ENCODE assay signal across 1 cellular context in the genomic region with DNA sequence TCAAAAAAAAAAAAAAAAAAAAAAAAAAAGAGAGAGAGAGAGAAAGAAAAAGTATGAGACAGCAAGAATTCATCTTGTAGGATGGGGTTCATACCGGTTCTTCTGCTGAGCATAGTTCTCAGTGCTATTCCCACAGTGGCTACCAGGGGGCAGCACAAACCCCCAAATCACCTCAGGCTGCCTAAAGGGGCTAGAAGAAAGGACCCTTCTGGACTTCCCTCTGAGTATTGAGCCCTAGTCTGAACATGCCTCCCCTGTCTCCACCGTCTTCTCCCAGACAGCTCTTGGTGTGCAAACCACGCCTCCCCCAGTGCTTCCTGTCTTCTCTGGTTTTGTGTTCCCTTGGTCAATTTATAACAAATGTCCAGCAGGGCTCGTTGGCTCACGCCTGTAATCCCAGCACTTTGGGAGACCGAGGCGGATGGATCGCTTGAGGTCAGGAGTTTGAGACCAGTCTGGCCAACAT.
A peak's percentile ranks its signal among the peaks of the same experiment; 100 is the strongest.
TF ChIP-seq lines count a peak whose summit lies in the region.

No MANE protein-coding gene starts in this region.

TF ChIP-seq in K562, 482 proteins besides CTCF, POLR2A, EP300 and RAD21 (continued from another document and continues in another):
- TF ChIP-seq ZBTB40 (IDR thresholded peaks at IDR 0.05) (peak; percentile 30; the same call in 1 of the 2 replicates), ZBTB40 (CRISPR knock-in tag; IDR thresholded peaks at IDR 0.05) (no peak), GABPB1 (CRISPR knock-in tag; IDR thresholded peaks at IDR 0.05) (no peak), NFYB (IDR thresholded peaks at IDR 0.05; ENCODE audit: extremely low read depth, insufficient read length) (no peak), MAFG (tag; conservative IDR thresholded peaks at IDR 0.05) (peak; percentile 69), BRD9 (IDR thresholded peaks at IDR 0.05; ENCODE audit: low read depth, partially characterized antibody) (peak; percentile 85), MAFF (IDR thresholded peaks at IDR 0.05; ENCODE audit: low read length) (no peak), CEBPG (CRISPR knock-in tag; IDR thresholded peaks at IDR 0.05) (no peak), CEBPG (tag; conservative IDR thresholded peaks at IDR 0.05 in 1 of 2, IDR thresholded peaks at IDR 0.05 in 1 of 2) (no peak), FOXA3 (CRISPR knock-in tag; conservative IDR thresholded peaks at IDR 0.05 in 1 of 2, IDR thresholded peaks at IDR 0.05 in 1 of 2) (no peak), SMAD4 (CRISPR knock-in tag; conservative IDR thresholded peaks at IDR 0.05) (peak; percentile 45; the same call in 1 of the 2 replicates), BRF1 (IDR thresholded peaks at IDR 0.05; ENCODE audit: borderline replicate concordance, extremely low read depth, insufficient read length) (no peak), HLTF (IDR thresholded peaks at IDR 0.05) (no peak), ILK (tag; IDR thresholded peaks at IDR 0.05; ENCODE audit: borderline replicate concordance, low read depth) (no peak), STAG1 (CRISPR knock-in tag; IDR thresholded peaks at IDR 0.05; ENCODE audit: borderline replicate concordance) (peak; percentile 81; the same call in 1 of the 2 replicates), ATF7 (IDR thresholded peaks at IDR 0.05) (peak; percentile 42; the same call in 1 of the 2 replicates), NEUROD1 (IDR thresholded peaks at IDR 0.05; ENCODE audit: borderline replicate concordance, low read depth, low read length, partially characterized antibody) (peak; percentile 25), CTBP1 (IDR thresholded peaks at IDR 0.05; ENCODE audit: borderline replicate concordance) (peak; percentile 46; the same call in 1 of the 2 replicates), XRCC3 (IDR thresholded peaks at IDR 0.05) (no peak), SIX5 (IDR thresholded peaks at IDR 0.05; ENCODE audit: borderline replicate concordance in 1 of 2, insufficient read depth in 1 of 2, low read depth in 1 of 2, low read length in 2 of 2) (no peak), ZNF316 (IDR thresholded peaks at IDR 0.05) (peak; percentile 87), ZKSCAN1 (IDR thresholded peaks at IDR 0.05; ENCODE audit: low read depth, low read length) (no peak), KLF16 (IDR thresholded peaks at IDR 0.05) (peak; percentile 57; the same call in 1 of the 2 replicates), ZNF384 (IDR thresholded peaks at IDR 0.05; ENCODE audit: low read depth, low read length) (peak; percentile 91), FOXA1 (IDR thresholded peaks at IDR 0.05; ENCODE audit: borderline replicate concordance) (no peak), BMI1 (IDR thresholded peaks at IDR 0.05; ENCODE audit: low read length) (no peak), MIER1 (IDR thresholded peaks at IDR 0.05; ENCODE audit: low read depth) (no peak), EP400 (IDR thresholded peaks at IDR 0.05) (peak; percentile 61; the same call in 1 of the 2 replicates), ILF3 (IDR thresholded peaks at IDR 0.05; ENCODE audit: borderline replicate concordance) (no peak), ZEB2 (IDR thresholded peaks at IDR 0.05) (no peak), GATAD2A (IDR thresholded peaks at IDR 0.05) (no peak; the same call in 1 of the 2 replicates), SMC3 (conservative IDR thresholded peaks at IDR 0.05; ENCODE audit: insufficient read depth, low read depth, low read length) (peak; percentile 92), ZKSCAN8 (CRISPR knock-in tag; IDR thresholded peaks at IDR 0.05) (no peak), ATF1 (CRISPR knock-in tag; IDR thresholded peaks at IDR 0.05) (no peak), ATF1 (tag; IDR thresholded peaks at IDR 0.05) (0 out of 2 replicates have a peak, but pooled peaks have one; percentile 27), DEAF1 (CRISPR knock-in tag; IDR thresholded peaks at IDR 0.05) (peak; percentile 96), ETS1 (conservative IDR thresholded peaks at IDR 0.05; ENCODE audit: control insufficient read depth, low read depth, low read length) (no peak), PBX2 (CRISPR knock-in tag; IDR thresholded peaks at IDR 0.05; ENCODE audit: low read depth) (no peak), PBX2 (tag; conservative IDR thresholded peaks at IDR 0.05; ENCODE audit: low read depth) (peak; percentile 27; the same call in 1 of the 2 replicates)
- TF ChIP-seq, protein P1, sequence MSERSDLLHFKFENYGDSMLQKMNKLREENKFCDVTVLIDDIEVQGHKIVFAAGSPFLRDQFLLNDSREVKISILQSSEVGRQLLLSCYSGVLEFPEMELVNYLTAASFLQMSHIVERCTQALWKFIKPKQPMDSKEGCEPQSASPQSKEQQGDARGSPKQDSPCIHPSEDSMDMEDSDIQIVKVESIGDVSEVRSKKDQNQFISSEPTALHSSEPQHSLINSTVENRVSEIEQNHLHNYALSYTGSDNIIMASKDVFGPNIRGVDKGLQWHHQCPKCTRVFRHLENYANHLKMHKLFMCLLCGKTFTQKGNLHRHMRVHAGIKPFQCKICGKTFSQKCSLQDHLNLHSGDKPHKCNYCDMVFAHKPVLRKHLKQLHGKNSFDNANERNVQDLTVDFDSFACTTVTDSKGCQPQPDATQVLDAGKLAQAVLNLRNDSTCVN (CRISPR knock-in tag; IDR thresholded peaks at IDR 0.05), result no peak
- TF ChIP-seq, protein P2, sequence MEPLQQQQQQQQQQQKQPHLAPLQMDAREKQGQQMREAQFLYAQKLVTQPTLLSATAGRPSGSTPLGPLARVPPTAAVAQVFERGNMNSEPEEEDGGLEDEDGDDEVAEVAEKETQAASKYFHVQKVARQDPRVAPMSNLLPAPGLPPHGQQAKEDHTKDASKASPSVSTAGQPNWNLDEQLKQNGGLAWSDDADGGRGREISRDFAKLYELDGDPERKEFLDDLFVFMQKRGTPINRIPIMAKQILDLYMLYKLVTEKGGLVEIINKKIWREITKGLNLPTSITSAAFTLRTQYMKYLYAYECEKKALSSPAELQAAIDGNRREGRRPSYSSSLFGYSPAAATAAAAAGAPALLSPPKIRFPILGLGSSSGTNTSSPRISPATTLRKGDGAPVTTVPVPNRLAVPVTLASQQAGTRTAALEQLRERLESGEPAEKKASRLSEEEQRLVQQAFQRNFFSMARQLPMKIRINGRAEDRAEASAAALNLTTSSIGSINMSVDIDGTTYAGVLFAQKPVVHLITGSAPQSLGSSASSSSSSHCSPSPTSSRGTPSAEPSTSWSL (CRISPR knock-in tag; IDR thresholded peaks at IDR 0.05; ENCODE audit: borderline replicate concordance), result no peak
- TF ChIP-seq, protein P3, sequence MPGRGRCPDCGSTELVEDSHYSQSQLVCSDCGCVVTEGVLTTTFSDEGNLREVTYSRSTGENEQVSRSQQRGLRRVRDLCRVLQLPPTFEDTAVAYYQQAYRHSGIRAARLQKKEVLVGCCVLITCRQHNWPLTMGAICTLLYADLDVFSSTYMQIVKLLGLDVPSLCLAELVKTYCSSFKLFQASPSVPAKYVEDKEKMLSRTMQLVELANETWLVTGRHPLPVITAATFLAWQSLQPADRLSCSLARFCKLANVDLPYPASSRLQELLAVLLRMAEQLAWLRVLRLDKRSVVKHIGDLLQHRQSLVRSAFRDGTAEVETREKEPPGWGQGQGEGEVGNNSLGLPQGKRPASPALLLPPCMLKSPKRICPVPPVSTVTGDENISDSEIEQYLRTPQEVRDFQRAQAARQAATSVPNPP (IDR thresholded peaks at IDR 0.05; ENCODE audit: borderline replicate concordance, insufficient read depth, insufficient read length), result no peak
